8 cellular contexts compared by ENCODE assay signal in the genomic region with DNA sequence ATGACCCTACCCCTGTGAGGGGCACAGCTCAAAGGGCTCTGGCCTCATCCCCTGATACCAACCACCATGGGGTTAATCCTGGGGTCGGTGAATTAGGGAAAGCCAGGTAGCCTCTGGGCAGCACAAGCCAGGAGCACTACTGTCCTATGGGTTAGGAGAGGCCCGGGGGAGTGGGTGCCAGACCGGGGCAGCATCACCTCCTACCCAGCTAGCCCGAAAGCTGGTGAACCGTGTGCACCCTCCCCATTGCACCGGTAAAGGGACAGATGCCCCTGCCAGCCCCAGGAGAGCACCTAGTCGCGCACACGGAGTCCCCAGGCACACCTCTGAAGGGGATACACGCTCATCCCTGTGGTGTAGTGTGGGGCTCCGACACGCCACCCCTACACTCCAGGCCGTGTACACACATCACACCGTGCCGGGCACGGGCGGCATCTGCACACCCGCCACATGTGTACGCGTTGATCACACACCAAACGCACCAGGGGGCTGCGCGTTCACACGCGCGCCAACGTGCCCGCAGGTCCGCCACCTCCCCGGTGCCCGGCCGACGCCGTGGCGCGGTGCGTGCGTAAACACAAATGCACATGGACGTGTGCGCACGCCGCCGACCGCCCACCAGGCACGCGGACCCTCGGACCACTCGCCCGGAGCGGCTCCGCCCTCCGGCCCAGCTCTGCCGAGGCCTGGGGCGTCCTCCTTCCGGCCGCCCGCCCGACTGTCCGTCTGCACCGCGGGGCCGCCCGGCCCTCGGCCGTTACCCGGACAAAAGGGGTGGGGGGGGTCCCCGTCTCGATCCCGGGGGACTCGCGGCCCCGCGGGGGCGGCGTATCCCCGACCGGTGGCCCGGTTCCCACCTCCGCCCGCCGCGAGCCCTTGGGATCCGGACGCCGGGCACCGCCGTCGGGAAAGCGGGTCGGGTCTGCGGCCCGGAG. TPM values are rescaled to one million over a fixed set of nuclear protein-coding genes. Genes with fewer than 3 reads are reported as not detected.
A peak's percentile ranks its signal among the peaks of the same experiment; 100 is the strongest.
DNase-seq lines count a peak whose midpoint lies in the region; ATAC-seq and TF ChIP-seq lines count a peak whose summit lies in the region.

No MANE protein-coding gene starts in this region.

- TF ChIP-seq CTCF in IMR-90 (conservative IDR thresholded peaks at IDR 0.05; ENCODE audit: low read depth, low read length) (no peak), neural progenitor cell (IDR thresholded peaks at IDR 0.05) (no peak)
- no peak for TF ChIP-seq CTCF in activated CD8-positive, alpha-beta T cell treated with anti-CD3 and anti-CD28 coated beads for 36 hours (IDR thresholded peaks at IDR 0.05)

- H3K36me3 Mint-ChIP-seq in CD8-positive, alpha-beta memory T cell, result peaks cover 0 to 8% (median 0%) of the 10 kb centered on the region in 3 donors
- H3K36me3 Mint-ChIP-seq in activated CD8-positive, alpha-beta T cell treated with anti-CD3 and anti-CD28 coated beads for 36 hours (ENCODE audit: low read depth), result no peaks in the 10 kb centered on the region
- no peaks in the 10 kb centered on the region for H3K36me3 Mint-ChIP-seq in neural progenitor cell

- BruUV-seq in IMR-90 (replicated peaks; lab: Mats Ljungman, UMichigan), result no TSS peak

- no peaks in the 10 kb centered on the region for H3K9me3 Mint-ChIP-seq in CD8-positive, alpha-beta memory T cell
- no peaks in the 10 kb centered on the region for H3K9me3 Mint-ChIP-seq in activated CD8-positive, alpha-beta T cell treated with anti-CD3 and anti-CD28 coated beads for 36 hours
- no peaks in the 10 kb centered on the region for H3K9me3 Mint-ChIP-seq in neural progenitor cell

- H3K9ac ChIP-seq in IMR-90 (ENCODE audit: low read depth, low read length) (peak overlapping the region; percentile 97), neural progenitor cell (no peak overlapping the region)

- peak overlapping the region in 3 of 8 donors; percentile 52 to 73 (median 56) for H3K27ac Mint-ChIP-seq in CD8-positive, alpha-beta memory T cell
- peak overlapping the region; percentile 74 for H3K27ac Mint-ChIP-seq in activated CD8-positive, alpha-beta T cell treated with anti-CD3 and anti-CD28 coated beads for 36 hours
- no peak overlapping the region for H3K27ac Mint-ChIP-seq in neural progenitor cell

- peaks cover 31% of the 10 kb centered on the region for H3K79me2 ChIP-seq in neural progenitor cell (ENCODE audit: low read depth)

- DNase-seq in CD8-positive, alpha-beta memory T cell, result peak in 2 of 5 donors; percentile 13 to 34
- DNase-seq in IMR-90 (peak; percentile 48), neural progenitor cell (ENCODE audit: low spot score) (peak; percentile 70)
- peak; percentile 51 for DNase-seq in activated CD8-positive, alpha-beta T cell treated with anti-CD3 and anti-CD28 coated beads for 36 hours

- peak overlapping the region; percentile 91 for H2BK5ac ChIP-seq in IMR-90 (ENCODE audit: low read depth, low read length, poor library complexity, severe bottlenecking)

- peak overlapping the region; percentile 79 for H3K23ac ChIP-seq in IMR-90 (ENCODE audit: low read depth, low read length)

- H2BK120ac ChIP-seq in IMR-90 (ENCODE audit: low read depth, low read length), result no peak overlapping the region

- H4K91ac ChIP-seq in IMR-90 (ENCODE audit: insufficient read depth, low read depth, low read length), result peak overlapping the region; percentile 18; the same call in 1 of the 2 replicates

- H2AFZ ChIP-seq in IMR-90 (replicated peaks; ENCODE audit: low read length, poor library complexity) (peak overlapping the region; percentile 98), neural progenitor cell (replicated peaks) (no peak overlapping the region)

- no peak overlapping the region for H2BK20ac ChIP-seq in IMR-90 (ENCODE audit: low read depth, low read length)

- H3K9me3 ChIP-seq in CD8-positive, alpha-beta memory T cell (ENCODE audit: low read length), result no peaks in the 10 kb centered on the region
- H3K9me3 ChIP-seq in IMR-90 (ENCODE audit: control insufficient read depth, insufficient read depth, low read length) (no peaks in the 10 kb centered on the region), esophagus (ENCODE audit: control insufficient read depth in 2 of 2, insufficient read depth in 1 of 2, low read depth in 1 of 2, low read length in 1 of 2) (no peaks in the 10 kb centered on the region), neural progenitor cell (ENCODE audit: low read depth) (no peaks in the 10 kb centered on the region)

- H3K4me2 ChIP-seq in IMR-90 (ENCODE audit: low read depth, low read length) (peak overlapping the region; percentile 100), neural progenitor cell (peak overlapping the region; percentile 92)

- TF ChIP-seq POLR2A in IMR-90 (IDR thresholded peaks at IDR 0.05; ENCODE audit: low read depth, low read length), result no peak

- peak overlapping the region; percentile 80 to 89 (median 82) for H3K4me3 Mint-ChIP-seq in CD8-positive, alpha-beta memory T cell
- peak overlapping the region; percentile 77 for H3K4me3 Mint-ChIP-seq in activated CD8-positive, alpha-beta T cell treated with anti-CD3 and anti-CD28 coated beads for 36 hours
- H3K4me3 Mint-ChIP-seq in neural progenitor cell, result peak overlapping the region; percentile 85

- peak overlapping the region; percentile 18; the same call in 1 of the 2 replicates for H4K5ac ChIP-seq in IMR-90 (ENCODE audit: low read depth, low read length)

- peak overlapping the region; percentile 78 for H3K27ac ChIP-seq in CD8-positive, alpha-beta memory T cell (ENCODE audit: low read depth, low read length)
- H3K27ac ChIP-seq in IMR-90 (ENCODE audit: insufficient read depth, low read length) (peak overlapping the region; percentile 99), esophagus (ENCODE audit: low read depth in 2 of 2, low read length in 1 of 2) (peak overlapping the region; percentile 84 to 95), neural progenitor cell (no peak overlapping the region)

- H3K79me1 ChIP-seq in IMR-90 (ENCODE audit: low read depth in 1 of 2, low read length in 2 of 2), result peaks cover 16 to 54% of the 10 kb centered on the region in 2 experiments

- peaks cover 20 to 54% (median 30%) of the 10 kb centered on the region in 3 donors for H3K4me1 Mint-ChIP-seq in CD8-positive, alpha-beta memory T cell
- peaks cover 31% of the 10 kb centered on the region for H3K4me1 Mint-ChIP-seq in activated CD8-positive, alpha-beta T cell treated with anti-CD3 and anti-CD28 coated beads for 36 hours (ENCODE audit: low read depth)
- peaks cover 15% of the 10 kb centered on the region for H3K4me1 Mint-ChIP-seq in neural progenitor cell

- H2AK5ac ChIP-seq in IMR-90 (ENCODE audit: low read depth, low read length), result peak overlapping the region; percentile 68

- H3K4ac ChIP-seq in IMR-90 (ENCODE audit: low read depth, low read length), result peak overlapping the region; percentile 85

- peak overlapping the region; percentile 64 for H3K4me3 ChIP-seq in CD8-positive, alpha-beta memory T cell (ENCODE audit: low read length)
- H3K4me3 ChIP-seq in IMR-90 (ENCODE audit: insufficient read depth, low read depth, low read length) (peak overlapping the region; percentile 100), esophagus (ENCODE audit: low read depth in 1 of 2, low read length in 2 of 2) (peak overlapping the region; percentile 85 to 95), neural progenitor cell (peak overlapping the region; percentile 76)

- H3K27me3 ChIP-seq in CD8-positive, alpha-beta memory T cell (ENCODE audit: insufficient read depth, low read length, poor library complexity, severe bottlenecking), result no peaks in the 10 kb centered on the region
- H3K27me3 ChIP-seq in IMR-90 (ENCODE audit: control insufficient read depth, insufficient read depth, low read length) (no peaks in the 10 kb centered on the region), esophagus (ENCODE audit: control insufficient read depth in 1 of 2, insufficient read depth in 2 of 2, low read length in 2 of 2) (no peaks in the 10 kb centered on the region), neural progenitor cell (no peaks in the 10 kb centered on the region)

- H3K14ac ChIP-seq in IMR-90 (replicated peaks; ENCODE audit: low read depth, low read length), result peak overlapping the region; percentile 74

- peaks cover 38% of the 10 kb centered on the region for H3K4me1 ChIP-seq in CD8-positive, alpha-beta memory T cell (ENCODE audit: insufficient read depth, low read length)
- H3K4me1 ChIP-seq in IMR-90 (ENCODE audit: control insufficient read depth, insufficient read depth, low read length) (peaks cover 25% of the 10 kb centered on the region), esophagus (ENCODE audit: control insufficient read depth in 2 of 2, insufficient read depth in 2 of 2, low read length in 1 of 2) (peaks cover 18 to 40% of the 10 kb centered on the region in 2 donors), neural progenitor cell (peaks cover 13% of the 10 kb centered on the region)

- 0% methylated on average over 29 of the region's 92 CpGs; no CpG with 5 or more reads in 1 of the 2 experiments for WGBS in IMR-90 (ENCODE audit: extremely low coverage in 2 of 2, insufficient read length in 1 of 2), 2 experiments
- WGBS in esophagus, 2 donors, result 1 to 2% methylated on average over 56 to 92 of the region's 92 CpGs

- H3K9me1 ChIP-seq in IMR-90 (ENCODE audit: insufficient read depth, low read length), result peaks cover 8% of the 10 kb centered on the region

- CTCF ChIA-PET in CD8-positive, alpha-beta memory T cell (lab: Charles Lee), result interaction anchor here (0.9 to 3.0 kb wide), 2 partner anchors 10 to 28 kb away, joined by 3 to 21 read pairs; a partner anchor contains a TSS
- CTCF ChIA-PET in IMR-90 (lab: Yijun Ruan, JAX), result no interaction called here
- CTCF ChIA-PET in activated CD8-positive, alpha-beta T cell treated with anti-CD3 and anti-CD28 coated beads for 36 hours (lab: Charles Lee), result interaction anchor here (1.0 to 3.1 kb wide), 2 partner anchors 10 to 56 kb away, joined by 3 to 16 read pairs; a partner anchor contains a TSS

- H2BK15ac ChIP-seq in IMR-90 (ENCODE audit: low read depth, low read length), result no peak overlapping the region

- no peak overlapping the region; the same call in 1 of the 2 replicates for H3K18ac ChIP-seq in IMR-90 (ENCODE audit: low read depth, low read length)

- peak overlapping the region; percentile 78 for H2AK9ac ChIP-seq in IMR-90 (replicated peaks; ENCODE audit: low read depth, low read length, poor library complexity)

- in situ Hi-C loops in IMR-90 (cut with MboI; ENCODE audit: low sequenced_read_pairs), result no loop called here

- POLR2A ChIA-PET in CD8-positive, alpha-beta memory T cell (lab: Charles Lee), result interaction anchor here (1.5 kb wide), 1 partner anchor 10 kb away, joined by 3 read pairs; no protein-coding TSS in a partner anchor
- POLR2A ChIA-PET in IMR-90 (lab: Charles Lee; ENCODE audit: unreplicated experiment), result no interaction called here
- POLR2A ChIA-PET in activated CD8-positive, alpha-beta T cell treated with anti-CD3 and anti-CD28 coated beads for 36 hours (lab: Charles Lee), result interaction anchor here (0.5 kb wide), 1 partner anchor 9 kb away, joined by 3 read pairs; no protein-coding TSS in a partner anchor

- peak overlapping the region; percentile 2; the same call in 1 of the 2 replicates for H3K56ac ChIP-seq in IMR-90 (ENCODE audit: extremely low read depth, insufficient read depth, low read length)

- TF ChIP-seq RAD21 in IMR-90 (IDR thresholded peaks at IDR 0.05; ENCODE audit: low read length), result no peak

- H4K20me1 ChIP-seq in IMR-90 (ENCODE audit: insufficient read depth, low read length), result peaks cover 48% of the 10 kb centered on the region
- peaks cover 33% of the 10 kb centered on the region for H4K20me1 ChIP-seq in neural progenitor cell (ENCODE audit: low read depth)

- H3K27me3 Mint-ChIP-seq in CD8-positive, alpha-beta memory T cell, result no peaks in the 10 kb centered on the region
- H3K27me3 Mint-ChIP-seq in activated CD8-positive, alpha-beta T cell treated with anti-CD3 and anti-CD28 coated beads for 36 hours, result no peaks in the 10 kb centered on the region
- peaks cover 7% of the 10 kb centered on the region for H3K27me3 Mint-ChIP-seq in neural progenitor cell (ENCODE audit: insufficient read depth, low read depth)

- H4K8ac ChIP-seq in IMR-90 (ENCODE audit: low read depth in 2 of 2, low read length in 2 of 2), result peak overlapping the region; percentile 68 to 89; a peak in 2 of 4 replicates

- intact Hi-C loops in IMR-90 (cut with micrococcal nuclease), result loop anchor here (2.0 kb wide), 1 partner anchor 343 kb away; no protein-coding TSS in a partner anchor
- intact Hi-C loops in activated CD8-positive, alpha-beta T cell treated with anti-CD3 and anti-CD28 coated beads for 36 hours (cut with micrococcal nuclease), result no loop called here

- peaks cover 33% of the 10 kb centered on the region for H3F3A ChIP-seq in neural progenitor cell (ENCODE audit: low read depth)

- dilution Hi-C loops in IMR-90 (cut with HindIII; ENCODE audit: low sequenced_read_pairs, unreplicated experiment), result no loop called here

- H3K36me3 ChIP-seq in CD8-positive, alpha-beta memory T cell (ENCODE audit: insufficient read depth, low read length), result no peaks in the 10 kb centered on the region
- H3K36me3 ChIP-seq in IMR-90 (ENCODE audit: control insufficient read depth, insufficient read depth, low read length) (peaks cover 6% of the 10 kb centered on the region; the same call in 1 of the 2 replicates), esophagus (ENCODE audit: control insufficient read depth in 2 of 2, insufficient read depth in 2 of 2, low read length in 1 of 2) (peaks cover 4 to 12% of the 10 kb centered on the region in 2 donors), neural progenitor cell (no peaks in the 10 kb centered on the region)

- ATAC-seq in IMR-90 (ENCODE audit: low read depth) (peak; percentile 13), HG03039 (IDR thresholded peaks at IDR 0.05; ENCODE audit: unreplicated experiment) (no peak), GM21423 (IDR thresholded peaks at IDR 0.05; ENCODE audit: unreplicated experiment) (no peak), HG03442 (IDR thresholded peaks at IDR 0.05; ENCODE audit: unreplicated experiment) (no peak)
- ATAC-seq in activated CD8-positive, alpha-beta T cell treated with anti-CD3 and anti-CD28 coated beads for 36 hours, result no peak

RNA-seq across cellular contexts. Expression of a gene that starts 0.8 kb away (rescaled TPM):
- 10 to 100 TPM; 18.7 to 22.3 TPM for total RNA-seq in CD8-positive, alpha-beta memory T cell
- polyA plus RNA-seq in CD8-positive, alpha-beta memory T cell, result 4.9 TPM
- total RNA-seq in IMR-90 (2012; rRNA removed) (1.3 and 1.9 TPM in 2 replicates), neural progenitor cell (ENCODE audit: low replicate concordance) (0.97 and 11.9 TPM in 2 replicates)
- polyA plus RNA-seq in IMR-90 (2012; rRNA removed) (14.5 and 20.5 TPM in 2 replicates), esophagus (10 to 100 TPM; 18.6 to 34.7 TPM)
- polyA plus RNA-seq in IMR-90 (2012; cell fraction: cytosol; rRNA removed), result 12.3 and 29.5 TPM in 2 replicates
- polyA plus RNA-seq in IMR-90 (2012; cell fraction: nucleus; rRNA removed; ENCODE audit: low replicate concordance), result 53.3 and 131 TPM in 2 replicates
- 10 to 100 TPM; 12.2 to 13.4 TPM for total RNA-seq in activated CD8-positive, alpha-beta T cell treated with anti-CD3 and anti-CD28 coated beads for 36 hours

RNA-seq across cellular contexts. Expression of a gene that starts 10.7 kb away (rescaled TPM):
- 10 to 100 TPM; 67.3 to 69.7 TPM for total RNA-seq in CD8-positive, alpha-beta memory T cell
- 6.4 TPM for polyA plus RNA-seq in CD8-positive, alpha-beta memory T cell
- total RNA-seq in IMR-90 (2012; rRNA removed) (11.7 and 13.9 TPM in 2 replicates), neural progenitor cell (ENCODE audit: low replicate concordance) (17.5 and 22.4 TPM in 2 replicates)
- polyA plus RNA-seq in IMR-90 (2012; rRNA removed) (26.7 and 32.7 TPM in 2 replicates), esophagus (10 to 100 TPM; 10.9 to 15.1 TPM)
- polyA plus RNA-seq in IMR-90 (2012; cell fraction: cytosol; rRNA removed), result 29.0 and 31.5 TPM in 2 replicates
- polyA plus RNA-seq in IMR-90 (2012; cell fraction: nucleus; rRNA removed; ENCODE audit: low replicate concordance), result 31.0 and 54.6 TPM in 2 replicates
- 10 to 100 TPM; 67.6 to 70.8 TPM for total RNA-seq in activated CD8-positive, alpha-beta T cell treated with anti-CD3 and anti-CD28 coated beads for 36 hours

RNA-seq across cellular contexts. Expression of a gene that starts 57.8 kb away (rescaled TPM):
- total RNA-seq in CD8-positive, alpha-beta memory T cell, result under 1 TPM; 0.07 to 0.11 TPM
- polyA plus RNA-seq in CD8-positive, alpha-beta memory T cell, result 0.05 TPM
- total RNA-seq in IMR-90 (2012; rRNA removed), result not detected in 2 replicates
- not detected in 2 replicates for polyA plus RNA-seq in IMR-90 (2012; rRNA removed)
- polyA plus RNA-seq in IMR-90 (2012; cell fraction: cytosol; rRNA removed), result not detected in 2 replicates
- 0.01 TPM in 1 of 2 replicates, not detected in the other for polyA plus RNA-seq in IMR-90 (2012; cell fraction: nucleus; rRNA removed; ENCODE audit: low replicate concordance)
- total RNA-seq in activated CD8-positive, alpha-beta T cell treated with anti-CD3 and anti-CD28 coated beads for 36 hours, result under 1 TPM; 0.16 to 0.32 TPM
- under 1 TPM; 0.04 to 0.08 TPM for polyA plus RNA-seq in esophagus
- total RNA-seq in neural progenitor cell (ENCODE audit: low replicate concordance), result 0.11 and 0.99 TPM in 2 replicates
